Comparison of ENCODE assay signal across 18 cellular contexts in genomic region chr14:38187475-38187874, GRCh38. TPM values are rescaled to one million over a fixed set of nuclear protein-coding genes. Genes with fewer than 3 reads are reported as not detected.
"Had no signal": no experiment of that assay in that cellular context is flagged by ENCODE, and none has a peak within 500 bp of the region (broad histone marks: within the 10 kb centered on the region; RNA-seq: fewer than 3 reads in every experiment).

No MANE protein-coding gene starts in this region.

- ATAC-seq: natural killer cell treated with Interleukin-12 subunit alpha and Interleukin-12 subunit beta and Interleukin-15 and Interleukin-18, amount 100 ng/mL, for 72 hours; T-helper 17 cell had no signal

- H3K27me3 ChIP-seq: upper lobe of left lung had no signal

- DNase-seq: activated CD4-positive, alpha-beta memory T cell treated with anti-CD3 and anti-CD28 coated beads, Interleukin-2, amount 10 ng/mL, durations not matched to agents 7 days and 5 days; activated CD4-positive, alpha-beta T cell treated with anti-CD3 and anti-CD28 coated beads, Interleukin-2, amount 10 ng/mL, durations not matched to agents 24 days and 14 days; activated effector memory CD4-positive, alpha-beta T cell treated with anti-CD3 and anti-CD28 coated beads, Interleukin-2, amount 50 U/mL, for 16 hours; activated naive CD4-positive, alpha-beta T cell treated with anti-CD3 and anti-CD28 coated beads, Interleukin-2, amount 10 ng/mL, durations not matched to agents 7 days and 5 days; activated T-cell treated with anti-CD3 and anti-CD28 coated beads for 4 hours; effector CD4-positive, alpha-beta T cell; erythroblast; foreskin melanocyte; immature natural killer cell; left ventricle myocardium inferior; retina; stimulated activated CD4-positive, alpha-beta T cell treated with anti-CD3 and anti-CD28 coated beads, Interleukin-4, amount 100 ng/mL, for 24 hours; stimulated activated naive CD4-positive, alpha-beta T cell treated with Interleukin-2 at 50 U/mL for 16 hours; T-helper 17 cell; upper lobe of left lung had no signal

- H3K27ac ChIP-seq: cardiac muscle cell, left ventricle myocardium inferior, upper lobe of left lung had no signal

- H3K36me3 ChIP-seq: cardiac muscle cell, left ventricle myocardium inferior, upper lobe of left lung had no signal

- H3K4me3 ChIP-seq: cardiac muscle cell, left ventricle myocardium inferior, upper lobe of left lung had no signal

- H3K9me3 ChIP-seq: upper lobe of left lung had no signal

- H3K4me1 ChIP-seq: left ventricle myocardium inferior, upper lobe of left lung had no signal

RNA-seq across cellular contexts. Expression of gene SSTR1, which starts 20.2 kb away (rescaled TPM):
- total RNA-seq: activated CD4-positive, alpha-beta memory T cell treated with anti-CD3 and anti-CD28 coated beads, Interleukin-2, amount 10 ng/mL, durations not matched to agents 7 days and 5 days; activated CD4-positive, alpha-beta T cell treated with anti-CD3 and anti-CD28 coated beads, Interleukin-2, amount 10 ng/mL, durations not matched to agents 24 days and 14 days; cardiac muscle cell; natural killer cell treated with Interleukin-12 subunit alpha and Interleukin-12 subunit beta and Interleukin-15 and Interleukin-18, amount 100 ng/mL, for 72 hours; osteocyte; T-helper 17 cell had no signal
- polyA plus RNA-seq: cardiac muscle cell, immature natural killer cell had no signal
